In genomic region chr7:121278120-121279021, GRCh38 we compare ENCODE assay signal across 1 cellular context.
TF ChIP-seq lines count a peak whose summit lies in the region.

No MANE protein-coding gene starts in this region.

TF ChIP-seq in K562, 482 proteins besides CTCF, POLR2A, EP300 and RAD21 (continued from another document):
- TF ChIP-seq, protein P1, sequence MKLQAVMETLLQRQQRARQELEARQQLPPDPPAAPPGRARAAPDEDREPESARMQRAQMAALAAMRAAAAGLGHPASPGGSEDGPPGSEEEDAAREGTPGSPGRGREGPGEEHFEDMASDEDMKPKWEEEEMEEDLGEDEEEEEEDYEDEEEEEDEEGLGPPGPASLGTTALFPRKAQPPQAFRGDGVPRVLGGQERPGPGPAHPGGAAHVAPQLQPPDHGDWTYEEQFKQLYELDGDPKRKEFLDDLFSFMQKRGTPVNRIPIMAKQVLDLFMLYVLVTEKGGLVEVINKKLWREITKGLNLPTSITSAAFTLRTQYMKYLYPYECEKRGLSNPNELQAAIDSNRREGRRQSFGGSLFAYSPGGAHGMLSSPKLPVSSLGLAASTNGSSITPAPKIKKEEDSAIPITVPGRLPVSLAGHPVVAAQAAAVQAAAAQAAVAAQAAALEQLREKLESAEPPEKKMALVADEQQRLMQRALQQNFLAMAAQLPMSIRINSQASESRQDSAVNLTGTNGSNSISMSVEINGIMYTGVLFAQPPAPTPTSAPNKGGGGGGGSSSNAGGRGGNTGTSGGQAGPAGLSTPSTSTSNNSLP (IDR thresholded peaks at IDR 0.05; ENCODE audit: borderline replicate concordance, low read depth, low read length): peak; percentile 42; the same call in 1 of the 2 replicates
- TF ChIP-seq SIN3A (IDR thresholded peaks at IDR 0.05; ENCODE audit: borderline replicate concordance in 2 of 2, control insufficient read depth in 1 of 2, low read depth in 2 of 2, low read length in 2 of 2): no peak
- TF ChIP-seq MIER1 (IDR thresholded peaks at IDR 0.05; ENCODE audit: low read depth): no peak
- no peak for TF ChIP-seq RBFOX2 (IDR thresholded peaks at IDR 0.05; ENCODE audit: low read depth, low read length)
- TF ChIP-seq NR0B1 (IDR thresholded peaks at IDR 0.05; ENCODE audit: partially characterized antibody): no peak
- TF ChIP-seq MTA2 (IDR thresholded peaks at IDR 0.05; ENCODE audit: low read depth): peak; percentile 82
- TF ChIP-seq HEY1 (CRISPR knock-in tag; IDR thresholded peaks at IDR 0.05; ENCODE audit: borderline replicate concordance): no peak
- peak; percentile 92 for TF ChIP-seq DPF2 (IDR thresholded peaks at IDR 0.05)
- no peak for TF ChIP-seq RBBP5 (IDR thresholded peaks at IDR 0.05; ENCODE audit: borderline replicate concordance, insufficient read depth, low read length, poor library complexity, severe bottlenecking)
